In genomic region chr10:88992945-88993537, GRCh38 we compare ENCODE assay signal across 9 cellular contexts. TPM values are rescaled to one million over a fixed set of nuclear protein-coding genes. Genes with fewer than 3 reads are reported as not detected.
DNase-seq lines count a peak whose midpoint lies in the region; ATAC-seq and TF ChIP-seq lines count a peak whose summit lies in the region.
"Had no signal": no experiment of that assay in that cellular context is flagged by ENCODE, and none has a peak within 500 bp of the region (broad histone marks: within the 10 kb centered on the region; RNA-seq: fewer than 3 reads in every experiment).

No MANE protein-coding gene starts in this region.

- TF ChIP-seq CTCF in activated B cell treated with CpG ODN at 0.5 μM for 24 hours (IDR thresholded peaks at IDR 0.05) (no peak), foreskin keratinocyte (conservative IDR thresholded peaks at IDR 0.05) (no peak)

- intact Hi-C loops in activated B cell treated with CpG ODN at 0.5 μM for 24 hours (cut with micrococcal nuclease): loop anchor here (5.0 to 10.0 kb wide), 4 partner anchors 34 to 1054 kb away; partner anchors contain the start of gene KIF20B

- POLR2A ChIA-PET in activated B cell treated with CpG ODN at 0.5 μM for 24 hours (lab: Charles Lee): interaction anchor here (1.1 kb wide), 1 partner anchor 113 kb away, joined by 3 read pairs; the partner anchor contains the start of gene STAMBPL1

- H3K27me3 Mint-ChIP-seq in T-helper 2 cell treated with Interferon-gamma antibody and Interleukin-4, amounts not matched to agents 5 μg/mL and 100 μg/mL, for 36 hours (ENCODE audit: low read depth): no peaks in the 10 kb centered on the region
- no peaks in the 10 kb centered on the region for H3K27me3 Mint-ChIP-seq in activated B cell treated with CpG ODN at 0.5 μM for 24 hours

- H3K4me3 ChIP-seq in stomach smooth muscle (ENCODE audit: low read length in 2 of 2): peak overlapping the region; percentile 52 to 58

- peak overlapping the region; percentile 32 for H3K27ac Mint-ChIP-seq in T-helper 2 cell treated with Interferon-gamma antibody and Interleukin-4, amounts not matched to agents 5 μg/mL and 100 μg/mL, for 36 hours
- H3K27ac Mint-ChIP-seq in activated B cell treated with CpG ODN at 0.5 μM for 24 hours: no peak overlapping the region

- CTCF ChIA-PET in activated B cell treated with CpG ODN at 0.5 μM for 24 hours (lab: Charles Lee): interaction anchor here (1.2 kb wide), 1 partner anchor 157 kb away, joined by 3 read pairs; no protein-coding TSS in a partner anchor

- H3K27ac ChIP-seq in foreskin keratinocyte: peak overlapping the region; percentile 34
- no peak overlapping the region for H3K27ac ChIP-seq in stomach smooth muscle (ENCODE audit: low read length)

- H3K36me3 ChIP-seq in stomach smooth muscle (ENCODE audit: control insufficient read depth in 2 of 2, insufficient read depth in 2 of 2, low read length in 2 of 2): no peaks in the 10 kb centered on the region

- DNase-seq in T-helper 2 cell treated with Interferon-gamma antibody and Interleukin-4, amounts not matched to agents 5 μg/mL and 100 μg/mL, for 36 hours (ENCODE audit: low spot score): no peak
- DNase-seq in T-helper 2 cell (no peak), activated B cell treated with CpG ODN at 0.5 μM for 24 hours (no peak), foreskin keratinocyte (peak in 1 of 2 donors; percentile 40), germinal center (ENCODE audit: low spot score) (no peak)
- DNase-seq in NK-92 treated with Interleukin-12 subunit alpha and Interleukin-12 subunit beta, amount 100 ng/mL, for 24 hours (lab: John Stamatoyannopoulos, UW): no peak
- DNase-seq: trophoblast cell had no signal

- H3K9ac ChIP-seq in stomach smooth muscle (ENCODE audit: low read length in 2 of 2): peak overlapping the region in 1 of 2 donors; percentile 58

- peaks cover 18% of the 10 kb centered on the region for H3K36me3 Mint-ChIP-seq in T-helper 2 cell treated with Interferon-gamma antibody and Interleukin-4, amounts not matched to agents 5 μg/mL and 100 μg/mL, for 36 hours (ENCODE audit: low read depth)
- peaks cover 10% of the 10 kb centered on the region for H3K36me3 Mint-ChIP-seq in activated B cell treated with CpG ODN at 0.5 μM for 24 hours (ENCODE audit: low read depth)

- H3K4me1 ChIP-seq in foreskin keratinocyte (peaks cover 29% of the 10 kb centered on the region), stomach smooth muscle (ENCODE audit: control insufficient read depth, insufficient read depth, low read length) (peaks cover 16% of the 10 kb centered on the region)

- no peak for ATAC-seq in activated B cell treated with CpG ODN at 0.5 μM for 24 hours (ENCODE audit: low read depth)
- ATAC-seq in foreskin keratinocyte: no peak
- ATAC-seq in GM19467 (IDR thresholded peaks at IDR 0.05; ENCODE audit: unreplicated experiment): no peak

- peak overlapping the region; percentile 72 for H3K4me3 Mint-ChIP-seq in T-helper 2 cell treated with Interferon-gamma antibody and Interleukin-4, amounts not matched to agents 5 μg/mL and 100 μg/mL, for 36 hours
- H3K4me3 Mint-ChIP-seq in activated B cell treated with CpG ODN at 0.5 μM for 24 hours: peak overlapping the region; percentile 67

- H3K27me3 ChIP-seq in foreskin keratinocyte: no peaks in the 10 kb centered on the region
- H3K27me3 ChIP-seq in stomach smooth muscle (ENCODE audit: control insufficient read depth in 1 of 2, insufficient read depth in 2 of 2, low read length in 2 of 2): no peaks in the 10 kb centered on the region

- no peaks in the 10 kb centered on the region for H3K9me3 Mint-ChIP-seq in T-helper 2 cell treated with Interferon-gamma antibody and Interleukin-4, amounts not matched to agents 5 μg/mL and 100 μg/mL, for 36 hours
- H3K9me3 Mint-ChIP-seq in activated B cell treated with CpG ODN at 0.5 μM for 24 hours: no peaks in the 10 kb centered on the region

- no peaks in the 10 kb centered on the region for H3K9me3 ChIP-seq in stomach smooth muscle (ENCODE audit: control insufficient read depth in 2 of 2, low read length in 2 of 2)

- H3K4me1 Mint-ChIP-seq in T-helper 2 cell treated with Interferon-gamma antibody and Interleukin-4, amounts not matched to agents 5 μg/mL and 100 μg/mL, for 36 hours (ENCODE audit: low read depth): peaks cover 55% of the 10 kb centered on the region
- H3K4me1 Mint-ChIP-seq in activated B cell treated with CpG ODN at 0.5 μM for 24 hours: peaks cover 62% of the 10 kb centered on the region

RNA-seq across cellular contexts. Expression of gene FAS, which starts 2.4 kb away (rescaled TPM):
- total RNA-seq in activated B cell treated with CpG ODN at 0.5 μM for 24 hours: 18.2 and 22.6 TPM in 2 replicates
- 18.0 and 24.1 TPM in 2 replicates for total RNA-seq in foreskin keratinocyte
- 8.5 and 12.4 TPM in 2 replicates for polyA plus RNA-seq in foreskin keratinocyte

RNA-seq across cellular contexts. Expression of gene ACTA2, which starts 40.5 kb away (rescaled TPM):
- total RNA-seq in activated B cell treated with CpG ODN at 0.5 μM for 24 hours: 1.5 and 2.4 TPM in 2 replicates
- 10.3 and 12.2 TPM in 2 replicates for total RNA-seq in foreskin keratinocyte
- polyA plus RNA-seq in foreskin keratinocyte: 10.2 and 10.9 TPM in 2 replicates
